ENCODE assay signal across 8 cellular contexts in genomic region chr3:72336821-72337479, GRCh38.
DNase-seq lines count a peak whose midpoint lies in the region; ATAC-seq and TF ChIP-seq lines count a peak whose summit lies in the region.

No MANE protein-coding gene starts in this region.

- H3K27ac Mint-ChIP-seq in neural crest cell (ENCODE audit: unreplicated experiment), result no peak overlapping the region

- H3K4me1 Mint-ChIP-seq in neural crest cell, result peaks cover 12% of the 10 kb centered on the region

- DNase-seq in COR-L47 (lab: John Stamatoyannopoulos, UW) (peak; percentile 84), NCI-H2196 treated with DMSO at 0.1 percent for 48 hours (lab: John Stamatoyannopoulos, UW; ENCODE audit: unreplicated experiment) (peak; percentile 55), neural crest cell (ENCODE audit: low read depth, low spot score) (peak; percentile 28), G401 (ENCODE audit: low spot score) (no peak)
- no peak for DNase-seq in activated CD4-positive, CD25-positive, alpha-beta regulatory T cell (lab: John Stamatoyannopoulos, UW)

- H3K36me3 Mint-ChIP-seq in neural crest cell (ENCODE audit: low read depth), result no peaks in the 10 kb centered on the region

- peaks cover 16% of the 10 kb centered on the region for H3K27me3 Mint-ChIP-seq in neural crest cell (ENCODE audit: low read depth)

- in situ Hi-C loops in G401 (cut with HindIII; ENCODE audit: low sequenced_read_pairs), result no loop called here

- no peak for TF ChIP-seq CTCF in neural crest cell (conservative IDR thresholded peaks at IDR 0.05)

- ATAC-seq in esophagus mucosa, result peak; percentile 79
- no peak for ATAC-seq in HG02870 (IDR thresholded peaks at IDR 0.05; ENCODE audit: unreplicated experiment)
- ATAC-seq in HG02798 (IDR thresholded peaks at IDR 0.05; ENCODE audit: poor library complexity, unreplicated experiment), result no peak

- H3K4me3 Mint-ChIP-seq in neural crest cell, result no peak overlapping the region

- H3K9me3 Mint-ChIP-seq in neural crest cell, result no peaks in the 10 kb centered on the region

Comparison
In these comparisons a context has a peak if more than half of its experiments do, and no peak if none do; other contexts are left out.
1. DNase-seq: peak in COR-L47 (single experiment), NCI-H2196 treated with DMSO at 0.1 percent for 48 hours (single experiment) and neural crest cell (single experiment); none in G401 (single experiment) and activated CD4-positive, CD25-positive, alpha-beta regulatory T cell (0 of 4).